In the genomic region with DNA sequence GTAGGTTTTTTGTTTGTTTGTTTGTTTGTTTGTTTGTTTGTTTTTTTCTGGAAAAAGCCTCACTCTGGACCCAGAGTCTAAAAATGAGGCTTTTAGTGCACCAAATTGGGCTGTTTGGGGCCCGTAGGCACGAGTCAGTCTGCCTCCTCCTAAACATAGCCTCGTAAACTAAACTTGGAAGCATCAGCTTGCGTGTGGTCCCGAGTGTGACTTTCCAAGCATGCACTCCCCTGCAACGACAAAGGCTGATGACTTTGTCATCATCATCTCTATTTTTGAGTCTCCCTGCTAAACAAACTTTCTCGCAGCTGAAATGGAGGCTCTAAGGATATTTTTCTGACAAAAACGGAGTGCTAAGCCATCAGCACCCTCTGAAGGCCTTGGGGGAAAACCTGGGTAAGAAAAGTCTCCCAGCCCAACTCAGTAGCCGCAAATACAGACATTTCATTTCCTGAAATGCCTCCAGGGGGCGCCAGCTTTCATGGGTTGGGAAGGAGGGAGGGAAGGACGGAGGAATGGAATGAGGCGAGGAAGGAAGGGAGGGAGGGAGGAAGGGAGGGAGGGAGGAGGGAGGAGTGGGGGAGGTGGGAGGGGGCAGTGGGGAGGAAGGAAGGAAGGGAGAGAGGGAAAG, we compare ENCODE assay signal across 8 cellular contexts.
DNase-seq lines count a peak whose midpoint lies in the region; ATAC-seq and TF ChIP-seq lines count a peak whose summit lies in the region.

No MANE protein-coding gene starts in this region.

- intact Hi-C loops in Calu3 (cut with micrococcal nuclease; ENCODE audit: unreplicated experiment): loop anchor here (2.0 to 10.0 kb wide), 5 partner anchors 121 to 323 kb away; no protein-coding TSS in a partner anchor
- intact Hi-C loops in OCI-LY7 (cut with micrococcal nuclease; ENCODE audit: unreplicated experiment): loop anchor here (5.0 kb wide), 1 partner anchor 251 kb away; no protein-coding TSS in a partner anchor
- intact Hi-C loops in left colon (cut with DNase I, micrococcal nuclease): loop anchor here (2.0 to 10.0 kb wide), 3 partner anchors 219 to 249 kb away; a partner anchor contains a TSS
- intact Hi-C loops in CD8-positive, alpha-beta T cell (cut with DNase I, micrococcal nuclease): no loop called here
- intact Hi-C loops in CD4-positive, alpha-beta memory T cell (cut with micrococcal nuclease): no loop called here

- BruUV-seq in Calu3 (replicated peaks; lab: Mats Ljungman, UMichigan) (no TSS peak), OCI-LY7 (replicated peaks; lab: Mats Ljungman, UMichigan) (no TSS peak)

- H3K4me3 Mint-ChIP-seq in Calu3 (ENCODE audit: low read depth, unreplicated experiment) (no peak overlapping the region), HFFc6 (peak overlapping the region; percentile 81)
- no peak overlapping the region for H3K4me3 Mint-ChIP-seq in CD8-positive, alpha-beta T cell
- H3K4me3 Mint-ChIP-seq in CD4-positive, alpha-beta memory T cell: no peak overlapping the region

- peak; percentile 82 for ATAC-seq in left colon
- ATAC-seq in CD8-positive, alpha-beta T cell: no peak

- H3K27ac ChIP-seq in OCI-LY7 (ENCODE audit: low read depth, low read length, poor library complexity, severe bottlenecking): no peak overlapping the region
- H3K27ac ChIP-seq in CD8-positive, alpha-beta T cell (ENCODE audit: low read depth, low read length): no peak overlapping the region
- no peak overlapping the region for H3K27ac ChIP-seq in CD4-positive, alpha-beta memory T cell (ENCODE audit: low read depth, low read length)

- no peaks in the 10 kb centered on the region for H3K79me2 ChIP-seq in OCI-LY7 (ENCODE audit: insufficient read depth, low read depth, low read length)

- no peaks in the 10 kb centered on the region for H3K9me2 ChIP-seq in OCI-LY7 (ENCODE audit: insufficient read depth, low read length)

- H3K9me3 ChIP-seq in OCI-LY7 (ENCODE audit: low read length): no peaks in the 10 kb centered on the region
- H3K9me3 ChIP-seq in CD8-positive, alpha-beta T cell (ENCODE audit: low read length): no peaks in the 10 kb centered on the region
- no peaks in the 10 kb centered on the region for H3K9me3 ChIP-seq in CD4-positive, alpha-beta memory T cell (ENCODE audit: control insufficient read depth in 1 of 2, low read length in 2 of 2)

- no peaks in the 10 kb centered on the region for H3K4me1 ChIP-seq in OCI-LY7 (ENCODE audit: insufficient read depth, low read length, poor library complexity, severe bottlenecking)
- H3K4me1 ChIP-seq in CD8-positive, alpha-beta T cell (ENCODE audit: insufficient read depth, low read length): peaks cover 6% of the 10 kb centered on the region
- H3K4me1 ChIP-seq in CD4-positive, alpha-beta memory T cell (ENCODE audit: insufficient read depth, low read length): no peaks in the 10 kb centered on the region

- H3K4me1 Mint-ChIP-seq in Calu3 (ENCODE audit: low read depth, unreplicated experiment) (peaks cover 9% of the 10 kb centered on the region), HFFc6 (ENCODE audit: low read depth) (peaks cover 97% of the 10 kb centered on the region)
- peaks cover 7% of the 10 kb centered on the region for H3K4me1 Mint-ChIP-seq in CD8-positive, alpha-beta T cell (ENCODE audit: low read depth)
- H3K4me1 Mint-ChIP-seq in CD4-positive, alpha-beta memory T cell: no peaks in the 10 kb centered on the region

- H3K27ac Mint-ChIP-seq in Calu3 (ENCODE audit: unreplicated experiment) (no peak overlapping the region), HFFc6 (peak overlapping the region; percentile 85)
- H3K27ac Mint-ChIP-seq in CD8-positive, alpha-beta T cell: no peak overlapping the region
- no peak overlapping the region for H3K27ac Mint-ChIP-seq in CD4-positive, alpha-beta memory T cell

- peak; percentile 35 for TF ChIP-seq CTCF in Calu3 (IDR thresholded peaks at IDR 0.05; ENCODE audit: unreplicated experiment)
- TF ChIP-seq CTCF in HFFc6 (IDR thresholded peaks at IDR 0.05): peak; percentile 80
- peak; percentile 61 for TF ChIP-seq CTCF in OCI-LY7 (conservative IDR thresholded peaks at IDR 0.05; ENCODE audit: low read length)
- no peak for TF ChIP-seq CTCF in CD8-positive, alpha-beta T cell (IDR thresholded peaks at IDR 0.05)

- H3K27me3 ChIP-seq in CD8-positive, alpha-beta T cell (ENCODE audit: insufficient read depth, low read length): no peaks in the 10 kb centered on the region
- no peaks in the 10 kb centered on the region for H3K27me3 ChIP-seq in CD4-positive, alpha-beta memory T cell (ENCODE audit: insufficient read depth, low read length)

- POLR2A ChIA-PET in OCI-LY7 (lab: Charles Lee): no interaction called here
- POLR2A ChIA-PET in CD8-positive, alpha-beta T cell (lab: Charles Lee): no interaction called here
- POLR2A ChIA-PET in CD4-positive, alpha-beta memory T cell (lab: Charles Lee; ENCODE audit: partially characterized antibody): no interaction called here

- H3K4me2 ChIP-seq in OCI-LY7 (ENCODE audit: low read length): no peak overlapping the region

- H3K36me3 Mint-ChIP-seq in Calu3 (ENCODE audit: insufficient read depth, unreplicated experiment) (no peaks in the 10 kb centered on the region), HFFc6 (ENCODE audit: low read depth) (no peaks in the 10 kb centered on the region)
- H3K36me3 Mint-ChIP-seq in CD8-positive, alpha-beta T cell: no peaks in the 10 kb centered on the region
- no peaks in the 10 kb centered on the region for H3K36me3 Mint-ChIP-seq in CD4-positive, alpha-beta memory T cell

- no peaks in the 10 kb centered on the region for H3K9me3 Mint-ChIP-seq in Calu3 (ENCODE audit: low read depth, unreplicated experiment)
- H3K9me3 Mint-ChIP-seq in HFFc6: no peaks in the 10 kb centered on the region
- no peaks in the 10 kb centered on the region for H3K9me3 Mint-ChIP-seq in CD8-positive, alpha-beta T cell
- H3K9me3 Mint-ChIP-seq in CD4-positive, alpha-beta memory T cell: no peaks in the 10 kb centered on the region

- no peaks in the 10 kb centered on the region for H4K20me1 ChIP-seq in OCI-LY7 (ENCODE audit: insufficient read depth, low read length)

- H3K4me3 ChIP-seq in OCI-LY7 (ENCODE audit: low read depth, low read length, poor library complexity, severe bottlenecking): no peak overlapping the region
- H3K4me3 ChIP-seq in CD8-positive, alpha-beta T cell (ENCODE audit: low read depth, low read length): no peak overlapping the region
- H3K4me3 ChIP-seq in CD4-positive, alpha-beta memory T cell (ENCODE audit: low read length in 2 of 2): no peak overlapping the region

- H3K27me3 Mint-ChIP-seq in Calu3 (ENCODE audit: unreplicated experiment): peaks cover 56% of the 10 kb centered on the region
- peaks cover 5% of the 10 kb centered on the region for H3K27me3 Mint-ChIP-seq in HFFc6 (ENCODE audit: insufficient read depth)
- no peaks in the 10 kb centered on the region for H3K27me3 Mint-ChIP-seq in CD8-positive, alpha-beta T cell (ENCODE audit: low read depth)
- H3K27me3 Mint-ChIP-seq in CD4-positive, alpha-beta memory T cell: peaks cover under 1 to 6% of the 10 kb centered on the region in 2 donors

- no peaks in the 10 kb centered on the region for H3K36me3 ChIP-seq in OCI-LY7 (ENCODE audit: insufficient read depth, low read length)
- no peaks in the 10 kb centered on the region for H3K36me3 ChIP-seq in CD8-positive, alpha-beta T cell (ENCODE audit: insufficient read depth, low read length)
- H3K36me3 ChIP-seq in CD4-positive, alpha-beta memory T cell (ENCODE audit: insufficient read depth, low read length): no peaks in the 10 kb centered on the region

- peak; percentile 86 for DNase-seq in Calu3
- peak; percentile 88 for DNase-seq in HFFc6
- DNase-seq in OCI-LY7 (ENCODE audit: low spot score): peak; percentile 13
- peak; percentile 65 for DNase-seq in cerebellar cortex (ENCODE audit: low spot score)
- peak; percentile 67 to 74 for DNase-seq in left colon
- peak; percentile 2 for DNase-seq in stimulated activated CD8-positive, alpha-beta memory T cell treated with anti-CD3 and anti-CD28 coated beads, Interleukin-7, amount 100 ng/mL, for 24 hours (ENCODE audit: low read depth)
- no peak for DNase-seq in CD8-positive, alpha-beta T cell
- DNase-seq in CD4-positive, alpha-beta memory T cell: no peak

- CTCF ChIA-PET in Calu3 (lab: Charles Lee): interaction anchor here (0.6 to 2.0 kb wide), 6 partner anchors 13 to 320 kb away, joined by 3 to 9 read pairs (median 6); no protein-coding TSS in a partner anchor
- CTCF ChIA-PET in OCI-LY7 (lab: Charles Lee; ENCODE audit: unreplicated experiment): no interaction called here
- CTCF ChIA-PET in CD8-positive, alpha-beta T cell (lab: Charles Lee): interaction anchor here (1.0 to 1.2 kb wide), 3 partner anchors 10 to 226 kb away, joined by 3 to 4 read pairs (median 4); no protein-coding TSS in a partner anchor
- CTCF ChIA-PET in CD4-positive, alpha-beta memory T cell (lab: Charles Lee; ENCODE audit: partially characterized antibody): no interaction called here

- H2AFZ ChIP-seq in OCI-LY7 (ENCODE audit: low read length): no peak overlapping the region

Comparison
In these comparisons a context has a peak if more than half of its experiments do, and no peak if none do; other contexts are left out.
1. DNase-seq: peak in Calu3 (single experiment), HFFc6 (single experiment), OCI-LY7 (single experiment), cerebellar cortex (single experiment), left colon (2 of 2) and stimulated activated CD8-positive, alpha-beta memory T cell treated with anti-CD3 and anti-CD28 coated beads, Interleukin-7, amount 100 ng/mL, for 24 hours (single experiment); none in CD8-positive, alpha-beta T cell (0 of 7) and CD4-positive, alpha-beta memory T cell (0 of 5).
2. CTCF ChIA-PET loops: an anchor here in Calu3 (0.6 to 2.0 kb wide) and CD8-positive, alpha-beta T cell (1.0 to 1.2 kb wide); none called in OCI-LY7 and CD4-positive, alpha-beta memory T cell.
3. intact Hi-C loops: an anchor here in Calu3 (2.0 to 10.0 kb wide), OCI-LY7 (5.0 kb wide) and left colon (2.0 to 10.0 kb wide); none called in CD8-positive, alpha-beta T cell and CD4-positive, alpha-beta memory T cell.